16 cellular contexts compared by ENCODE assay signal in the genomic region with DNA sequence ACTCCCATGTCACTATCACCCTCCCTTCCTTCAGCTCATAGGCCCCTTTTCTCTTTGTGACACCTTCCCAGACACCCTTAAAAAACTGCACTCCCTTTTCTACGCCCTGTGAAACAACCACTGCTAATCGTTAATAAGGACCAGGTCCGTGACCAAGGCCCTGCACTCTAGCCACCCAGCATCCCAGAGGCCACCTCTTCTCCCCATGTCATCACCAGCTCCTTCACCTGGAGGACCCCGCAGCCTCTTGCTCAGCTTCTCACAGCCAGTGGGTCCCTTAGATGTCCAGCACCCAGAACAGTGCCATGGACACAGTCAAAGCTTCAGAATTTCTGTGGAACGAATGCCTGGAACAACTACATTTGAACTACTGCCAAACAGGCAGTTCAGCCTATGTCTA. TPM values are rescaled to one million over a fixed set of nuclear protein-coding genes. Genes with fewer than 3 reads are reported as not detected.
A peak's percentile ranks its signal among the peaks of the same experiment; 100 is the strongest.
DNase-seq lines count a peak whose midpoint lies in the region; TF ChIP-seq lines count a peak whose summit lies in the region.
"Had no signal": no experiment of that assay in that cellular context is flagged by ENCODE, and none has a peak within 500 bp of the region (broad histone marks: within the 10 kb centered on the region; RNA-seq: fewer than 3 reads in every experiment).

No MANE protein-coding gene starts in this region.

- H3K4me1 ChIP-seq in HUES64 (ENCODE audit: insufficient read depth, low read length) = peaks cover 48% of the 10 kb centered on the region
- peaks cover 50% of the 10 kb centered on the region for H3K4me1 ChIP-seq in stomach smooth muscle (ENCODE audit: control insufficient read depth, insufficient read depth, low read length)

- H3K9ac ChIP-seq in HUES64 (ENCODE audit: low read depth, low read length) (no peak overlapping the region), stomach smooth muscle (ENCODE audit: low read length in 2 of 2) (no peak overlapping the region)

- no peaks in the 10 kb centered on the region for H3K9me3 ChIP-seq in HUES64 (ENCODE audit: insufficient read depth, low read depth, low read length)
- no peaks in the 10 kb centered on the region for H3K9me3 ChIP-seq in stomach smooth muscle (ENCODE audit: control insufficient read depth in 2 of 2, low read length in 2 of 2)

- H3K27me3 ChIP-seq in HUES64 (ENCODE audit: insufficient read depth, low read length) (peaks cover 25% of the 10 kb centered on the region), stomach smooth muscle (ENCODE audit: control insufficient read depth in 1 of 2, insufficient read depth in 2 of 2, low read length in 2 of 2) (no peaks in the 10 kb centered on the region)

- no peak for TF ChIP-seq CTCF in coronary artery (IDR thresholded peaks at IDR 0.05)

- peak overlapping the region; percentile 81 for H3K4me3 ChIP-seq in HUES64 (ENCODE audit: low read length)
- peak overlapping the region; percentile 78 for H3K4me3 ChIP-seq in coronary artery
- peak overlapping the region; percentile 81 to 86 for H3K4me3 ChIP-seq in stomach smooth muscle (ENCODE audit: low read length in 2 of 2)

- 89% methylated on average over 5 of the region's 5 CpGs for WGBS in HUES64

- H3K27ac ChIP-seq in HUES64 (ENCODE audit: low read depth, low read length) (no peak overlapping the region), coronary artery (no peak overlapping the region), stomach smooth muscle (ENCODE audit: low read length) (peak overlapping the region; percentile 46)
- H3K27ac ChIP-seq: KMS-11 had no signal

- DNase-seq in coronary artery (ENCODE audit: low spot score) = no peak
- peak; percentile 8 for DNase-seq in mesenteric fat pad (ENCODE audit: low spot score)
- no peak for DNase-seq in OCI-M2 (lab: John Stamatoyannopoulos, UW; ENCODE audit: unreplicated experiment)
- DNase-seq in AG08396 (ENCODE audit: low spot score) = no peak
- DNase-seq in DMS153 (lab: John Stamatoyannopoulos, UW) = no peak
- DNase-seq: activated CD4-positive, alpha-beta T cell treated with anti-CD3 and anti-CD28 coated beads, Interleukin-2, amount 10 ng/mL, durations not matched to agents 24 days and 14 days; activated T-cell treated with anti-CD3 and anti-CD28 coated beads, Interleukin-2, amount 50 U/mL, for 4 hours; CD4-positive, alpha-beta T cell; NCI-H1436 treated with DMSO at 0.1 percent for 48 hours; NCI-H526; posterior cingulate gyrus; stimulated activated CD4-positive, alpha-beta T cell treated with anti-CD3 and anti-CD28 coated beads, Interleukin-1b, Interleukin-23, amount 100 ng/mL, for 48 hours; T-helper 17 cell had no signal

- H3K36me3 ChIP-seq in HUES64 (ENCODE audit: insufficient read depth, low read length) = no peaks in the 10 kb centered on the region
- no peaks in the 10 kb centered on the region for H3K36me3 ChIP-seq in stomach smooth muscle (ENCODE audit: control insufficient read depth in 2 of 2, insufficient read depth in 2 of 2, low read length in 2 of 2)

RNA-seq across cellular contexts. Expression of gene PARD3, which starts 2.3 kb away (rescaled TPM):
- polyA plus RNA-seq in HUES64 (2013, experiment 1 of 2) = 32.7 TPM
- 32.1 TPM for polyA plus RNA-seq in HUES64 (2013, experiment 2 of 2)
- 27.7 TPM for total RNA-seq in mesenteric fat pad
